10 cellular contexts compared by ENCODE assay signal in genomic region chr21:17925900-17926299, GRCh38.
A peak's percentile ranks its signal among the peaks of the same experiment; 100 is the strongest.
DNase-seq lines count a peak whose midpoint lies in the region; ATAC-seq and TF ChIP-seq lines count a peak whose summit lies in the region.
"Had no signal": no experiment of that assay in that cellular context is flagged by ENCODE, and none has a peak within 500 bp of the region (broad histone marks: within the 10 kb centered on the region; RNA-seq: fewer than 3 reads in every experiment).

No MANE protein-coding gene starts in this region.

- no peaks in the 10 kb centered on the region for H3F3A ChIP-seq in DOHH2 (ENCODE audit: control insufficient read depth, insufficient read depth)

- peak; percentile 33 for TF ChIP-seq CTCF in DOHH2 (IDR thresholded peaks at IDR 0.05; ENCODE audit: low read depth, low read length, poor library complexity, severe bottlenecking)

- H2AFZ ChIP-seq in mesenchymal stem cell (ENCODE audit: low read depth, low read length) = no peak overlapping the region

- H3K27me3 ChIP-seq in DOHH2 (ENCODE audit: control insufficient read depth, low read length) (no peaks in the 10 kb centered on the region), mesenchymal stem cell (ENCODE audit: control insufficient read depth in 1 of 2, insufficient read depth in 1 of 2, low read length in 2 of 2) (peaks cover 0 to 6% of the 10 kb centered on the region in 2 experiments)

- ATAC-seq in HG02884 (IDR thresholded peaks at IDR 0.05; ENCODE audit: unreplicated experiment) (no peak), HG02840 (IDR thresholded peaks at IDR 0.05; ENCODE audit: low FRiP score, unreplicated experiment) (no peak)

- H3K27ac ChIP-seq in DOHH2 (ENCODE audit: low read depth, low read length) (no peak overlapping the region), mesenchymal stem cell (ENCODE audit: low read length, poor library complexity, severe bottlenecking) (no peak overlapping the region)

- H2BK15ac ChIP-seq in mesenchymal stem cell (ENCODE audit: low read depth, poor library complexity, severe bottlenecking) = no peak overlapping the region

- H3K23ac ChIP-seq in mesenchymal stem cell (ENCODE audit: low read length in 2 of 2) = no peak overlapping the region

- WGBS in mesenchymal stem cell = no CpG with 5 or more reads among the region's 1 CpG

- H3K4me3 ChIP-seq in DOHH2 (ENCODE audit: low read length) = no peak overlapping the region
- no peak overlapping the region for H3K4me3 ChIP-seq in mesenchymal stem cell (ENCODE audit: insufficient read depth in 1 of 2, low read depth in 1 of 2, low read length in 2 of 2)
- H3K4me3 ChIP-seq: HAP-1 had no signal

- no peaks in the 10 kb centered on the region; the same call in 1 of the 2 replicates for H3K9me3 ChIP-seq in DOHH2 (ENCODE audit: control insufficient read depth, insufficient read depth, low read length)
- peaks cover 3% of the 10 kb centered on the region for H3K9me3 ChIP-seq in mesenchymal stem cell (ENCODE audit: control insufficient read depth, low read length)
- H3K9me3 ChIP-seq: HAP-1 had no signal

- H3K36me3 ChIP-seq in DOHH2 (ENCODE audit: control insufficient read depth, low read length) (no peaks in the 10 kb centered on the region), mesenchymal stem cell (ENCODE audit: control insufficient read depth in 1 of 2, insufficient read depth in 2 of 2, low read depth in 1 of 2, low read length in 2 of 2) (no peaks in the 10 kb centered on the region)
- H3K36me3 ChIP-seq: HAP-1 had no signal

- peak; percentile 17 for DNase-seq in NCI-H1092 (lab: John Stamatoyannopoulos, UW)
- DNase-seq in amniotic epithelial cell (ENCODE audit: low read depth) = peak; percentile 7
- peak; percentile 52 for DNase-seq in mesenchymal stem cell
- no peak for DNase-seq in C1 segment of cervical spinal cord (lab: John Stamatoyannopoulos, UW)
- no peak for DNase-seq in stimulated activated CD8-positive, alpha-beta memory T cell treated with anti-CD3 and anti-CD28 coated beads, Interleukin-4, amount 100 ng/mL, for 48 hours
- DNase-seq: activated naive CD4-positive, alpha-beta T cell had no signal

- no peak overlapping the region for H4K8ac ChIP-seq in mesenchymal stem cell (ENCODE audit: low read length)

- no peak overlapping the region for H2BK12ac ChIP-seq in mesenchymal stem cell (ENCODE audit: low read length in 2 of 2)

- H3K4me2 ChIP-seq in DOHH2 (ENCODE audit: low read length) = no peak overlapping the region
- H3K4me2 ChIP-seq in mesenchymal stem cell (ENCODE audit: low read length, poor library complexity, severe bottlenecking) = no peak overlapping the region

- H3K9ac ChIP-seq in mesenchymal stem cell (ENCODE audit: low read length) = no peak overlapping the region

- no peaks in the 10 kb centered on the region for H3K79me1 ChIP-seq in mesenchymal stem cell (replicated peaks; ENCODE audit: low read length, poor library complexity, severe bottlenecking)

- H3K4me1 ChIP-seq in DOHH2 (ENCODE audit: control insufficient read depth, low read length) (no peaks in the 10 kb centered on the region), mesenchymal stem cell (ENCODE audit: control insufficient read depth, insufficient read depth, low read depth, low read length) (no peaks in the 10 kb centered on the region)
- H3K4me1 ChIP-seq: HAP-1 had no signal

- no peaks in the 10 kb centered on the region for H3K79me2 ChIP-seq in DOHH2 (ENCODE audit: control insufficient read depth, low read length)

- H2BK120ac ChIP-seq in mesenchymal stem cell (ENCODE audit: low read depth, low read length) = no peak overlapping the region

- no peak overlapping the region for H3K14ac ChIP-seq in mesenchymal stem cell (ENCODE audit: low read length in 2 of 2)

- H3K9me2 ChIP-seq in DOHH2 (replicated peaks; ENCODE audit: control insufficient read depth, low read length) = no peaks in the 10 kb centered on the region

- no peak overlapping the region for H3K18ac ChIP-seq in mesenchymal stem cell (ENCODE audit: low read depth in 1 of 2, low read length in 2 of 2)

- no peaks in the 10 kb centered on the region for H4K20me1 ChIP-seq in DOHH2 (ENCODE audit: control insufficient read depth, insufficient read depth, low read depth, low read length)

- H2AK5ac ChIP-seq in mesenchymal stem cell (ENCODE audit: low read length, severe bottlenecking) = no peak overlapping the region

- H2BK5ac ChIP-seq in mesenchymal stem cell (ENCODE audit: low read depth, low read length, poor library complexity, severe bottlenecking) = no peak overlapping the region

- no peak overlapping the region for H4K91ac ChIP-seq in mesenchymal stem cell (ENCODE audit: low read length)

- H3K4ac ChIP-seq in mesenchymal stem cell (ENCODE audit: low read depth in 1 of 2, low read length in 2 of 2) = no peak overlapping the region

Comparison
In these comparisons a context has a peak if more than half of its experiments do, and no peak if none do; other contexts are left out.
1. DNase-seq: peak in NCI-H1092 (single experiment), amniotic epithelial cell (single experiment) and mesenchymal stem cell (single experiment); none in C1 segment of cervical spinal cord (0 of 14) and stimulated activated CD8-positive, alpha-beta memory T cell treated with anti-CD3 and anti-CD28 coated beads, Interleukin-4, amount 100 ng/mL, for 48 hours (single experiment).